Comparison of ENCODE assay signal across 1 cellular context in the genomic region with DNA sequence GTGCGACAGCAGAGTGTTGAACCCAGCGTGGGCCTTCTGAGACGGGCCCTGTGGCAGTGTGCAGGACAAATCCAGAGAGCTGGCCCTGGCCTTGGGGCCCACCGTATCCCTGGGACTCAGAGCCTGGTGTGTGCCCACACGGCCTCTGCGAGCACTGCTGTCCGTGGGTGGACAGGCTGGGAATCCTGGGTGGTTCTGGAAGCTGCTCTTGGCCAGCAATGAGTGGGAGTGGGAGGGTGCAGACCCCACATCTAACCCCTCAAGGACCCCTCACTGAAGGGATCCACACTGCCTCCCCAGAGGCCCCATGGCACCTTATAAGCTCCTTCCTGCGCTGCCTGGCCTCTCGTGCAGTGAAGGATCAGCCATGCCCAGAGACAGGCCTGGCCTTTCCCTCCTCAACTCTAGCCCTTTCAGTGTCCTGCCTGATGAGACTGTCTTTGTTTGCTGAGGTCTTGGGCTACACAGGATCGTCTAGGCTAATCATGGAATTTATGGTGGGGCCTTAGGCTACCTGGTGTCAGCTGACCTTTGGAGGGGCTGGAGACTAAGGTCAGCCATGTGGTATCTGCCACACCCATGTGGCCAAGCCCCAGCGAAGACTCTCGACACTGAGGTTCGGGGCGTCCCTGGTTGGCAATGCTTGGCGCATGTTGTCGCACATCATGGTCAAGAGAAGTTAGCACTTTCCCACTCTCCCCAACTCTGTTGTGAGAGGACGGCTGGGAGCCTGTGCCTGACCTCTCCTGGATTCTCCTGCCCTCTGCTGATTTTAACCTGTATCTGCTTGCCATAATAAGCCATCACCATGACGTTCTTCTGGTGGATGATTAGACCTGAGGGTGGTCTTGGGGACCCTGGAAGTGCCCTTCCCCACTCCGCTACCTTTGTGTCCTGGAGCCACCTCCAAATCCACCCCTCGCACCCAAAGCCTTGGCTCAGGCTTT.
TF ChIP-seq lines count a peak whose summit lies in the region.

No MANE protein-coding gene starts in this region.

TF ChIP-seq in HCT116, 20 proteins besides CTCF, POLR2A, EP300 and RAD21 (continued from another document):
- TF ChIP-seq EZH2phosphoT487 (IDR thresholded peaks at IDR 0.05; ENCODE audit: borderline replicate concordance) (no peak), FOSL1 (IDR thresholded peaks at IDR 0.05; ENCODE audit: low read depth) (no peak), SP1 (IDR thresholded peaks at IDR 0.05; ENCODE audit: low read depth) (no peak), TCF7L2 (IDR thresholded peaks at IDR 0.05; ENCODE audit: borderline replicate concordance, extremely low read depth, insufficient read depth, insufficient read length) (no peak), SRF (IDR thresholded peaks at IDR 0.05; ENCODE audit: low read depth) (no peak)
- TF ChIP-seq, protein P1, sequence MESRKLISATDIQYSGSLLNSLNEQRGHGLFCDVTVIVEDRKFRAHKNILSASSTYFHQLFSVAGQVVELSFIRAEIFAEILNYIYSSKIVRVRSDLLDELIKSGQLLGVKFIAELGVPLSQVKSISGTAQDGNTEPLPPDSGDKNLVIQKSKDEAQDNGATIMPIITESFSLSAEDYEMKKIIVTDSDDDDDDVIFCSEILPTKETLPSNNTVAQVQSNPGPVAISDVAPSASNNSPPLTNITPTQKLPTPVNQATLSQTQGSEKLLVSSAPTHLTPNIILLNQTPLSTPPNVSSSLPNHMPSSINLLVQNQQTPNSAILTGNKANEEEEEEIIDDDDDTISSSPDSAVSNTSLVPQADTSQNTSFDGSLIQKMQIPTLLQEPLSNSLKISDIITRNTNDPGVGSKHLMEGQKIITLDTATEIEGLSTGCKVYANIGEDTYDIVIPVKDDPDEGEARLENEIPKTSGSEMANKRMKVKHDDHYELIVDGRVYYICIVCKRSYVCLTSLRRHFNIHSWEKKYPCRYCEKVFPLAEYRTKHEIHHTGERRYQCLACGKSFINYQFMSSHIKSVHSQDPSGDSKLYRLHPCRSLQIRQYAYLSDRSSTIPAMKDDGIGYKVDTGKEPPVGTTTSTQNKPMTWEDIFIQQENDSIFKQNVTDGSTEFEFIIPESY (IDR thresholded peaks at IDR 0.05; ENCODE audit: extremely low read depth, insufficient replicate concordance, low read length), result no peak
- TF ChIP-seq, protein P2, sequence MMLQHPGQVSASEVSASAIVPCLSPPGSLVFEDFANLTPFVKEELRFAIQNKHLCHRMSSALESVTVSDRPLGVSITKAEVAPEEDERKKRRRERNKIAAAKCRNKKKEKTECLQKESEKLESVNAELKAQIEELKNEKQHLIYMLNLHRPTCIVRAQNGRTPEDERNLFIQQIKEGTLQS (IDR thresholded peaks at IDR 0.05), result no peak
TF ChIP-seq in HCT116: peak in this region for 0.
